ENCODE assay signal across 8 cellular contexts in the genomic region with DNA sequence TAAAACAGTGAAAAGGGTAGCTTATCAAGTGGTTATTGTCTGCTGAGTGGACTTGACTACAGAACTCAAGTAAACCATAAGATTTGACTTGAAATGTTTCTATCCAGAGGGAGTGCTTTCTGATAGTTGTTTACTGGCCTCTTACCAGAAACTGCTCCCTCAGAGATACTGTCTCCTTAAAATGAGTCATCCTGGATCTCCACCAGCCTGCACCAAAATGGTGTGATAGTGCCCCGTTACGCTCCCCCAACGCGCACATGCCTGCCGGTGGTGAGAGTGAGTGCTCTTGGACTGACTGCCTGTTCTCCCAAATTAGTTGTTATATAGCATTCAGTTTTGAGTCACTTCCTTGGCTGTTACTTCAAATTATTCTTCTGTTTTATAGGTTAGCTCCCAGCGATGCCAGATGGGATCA. TPM values are rescaled to one million over a fixed set of nuclear protein-coding genes. Genes with fewer than 3 reads are reported as not detected.
DNase-seq lines count a peak whose midpoint lies in the region; ATAC-seq, FAIRE-seq and TF ChIP-seq lines count a peak whose summit lies in the region.

No MANE protein-coding gene starts in this region.

- DNase-seq in COLO829 (ENCODE audit: low spot score) (peak; percentile 68), RWPE2 (ENCODE audit: low spot score) (no peak), H1 (ENCODE audit: low read depth in 1 of 2, low spot score in 2 of 2) (no peak), non-pigmented ciliary epithelial cell (ENCODE audit: low read depth) (peak; percentile 17), SJCRH30 (no peak), prostate gland (ENCODE audit: low spot score) (no peak)

- H3K4me3 ChIP-seq in RWPE2 (ENCODE audit: severe bottlenecking) (no peak overlapping the region), H1 (ENCODE audit: extremely low read depth in 1 of 4, insufficient read depth in 2 of 4, low read depth in 3 of 4, low read length in 4 of 4) (no peak overlapping the region), SJCRH30 (no peak overlapping the region), prostate gland (no peak overlapping the region)

- H4K5ac ChIP-seq in H1 (ENCODE audit: insufficient read length, low read depth, low read length) = no peak overlapping the region

- H3K18ac ChIP-seq in H1 (ENCODE audit: extremely low read depth, low read length) = no peak overlapping the region

- no peak for FAIRE-seq in H1 (lab: Jason Lieb, UNC)

- H2BK12ac ChIP-seq in H1 (ENCODE audit: low read depth, low read length) = no peak overlapping the region

- TF ChIP-seq RAD21 in H1 (IDR thresholded peaks at IDR 0.05 in 1 of 2, conservative IDR thresholded peaks at IDR 0.05 in 1 of 2; ENCODE audit: low read depth in 2 of 2, low read length in 2 of 2) = no peak

- H4K20me1 ChIP-seq in H1 (replicated peaks in 1 of 2; ENCODE audit: control insufficient read depth in 1 of 2, insufficient read depth in 2 of 2, low read length in 2 of 2) = peaks cover 37 to 39% of the 10 kb centered on the region in 2 experiments

- H3K27ac ChIP-seq in RWPE2 (ENCODE audit: poor library complexity, severe bottlenecking) (peak overlapping the region; percentile 82), H1 (ENCODE audit: low read depth, low read length) (no peak overlapping the region), SJCRH30 (no peak overlapping the region), prostate gland (peak overlapping the region in 1 of 2 donors; percentile 45)

- TF ChIP-seq CTCF in RWPE2 (IDR thresholded peaks at IDR 0.05; ENCODE audit: poor library complexity, severe bottlenecking) (no peak), H1 (IDR thresholded peaks at IDR 0.05; ENCODE audit: control extremely low read depth in 1 of 3, insufficient read depth in 1 of 3, low read depth in 1 of 3, low read length in 3 of 3) (no peak), prostate gland (IDR thresholded peaks at IDR 0.05) (no peak)

- H3K9ac ChIP-seq in H1 (replicated peaks in 1 of 4; ENCODE audit: extremely low read depth in 1 of 4, low read depth in 3 of 4, low read length in 3 of 4) = no peak overlapping the region

- no peak overlapping the region for H4K91ac ChIP-seq in H1 (replicated peaks; ENCODE audit: insufficient read length, low read length)

- no peaks in the 10 kb centered on the region for H3K9me3 ChIP-seq in RWPE2 (ENCODE audit: severe bottlenecking)
- no peaks in the 10 kb centered on the region for H3K9me3 ChIP-seq in H1 (ENCODE audit: insufficient read depth in 2 of 2, low read depth in 1 of 2, low read length in 1 of 2)
- H3K9me3 ChIP-seq in SJCRH30 (replicated peaks) = no peaks in the 10 kb centered on the region
- H3K9me3 ChIP-seq in prostate gland = no peaks in the 10 kb centered on the region

- H2BK5ac ChIP-seq in H1 (ENCODE audit: low read depth, low read length) = no peak overlapping the region

- no peak overlapping the region for H3K56ac ChIP-seq in H1 (replicated peaks; ENCODE audit: insufficient read length, low read depth, low read length)

- H2AK5ac ChIP-seq in H1 (ENCODE audit: low read depth, low read length) = no peak overlapping the region

- H3K23ac ChIP-seq in H1 (ENCODE audit: insufficient read length) = no peak overlapping the region

- 89% methylated on average over 6 of the region's 6 CpGs; no CpG with 5 or more reads in 1 of the 2 experiments for WGBS in H1 (ENCODE audit: extremely low coverage in 1 of 2, insufficient coverage in 1 of 2, insufficient read length in 1 of 2, insufficient replicate concordance in 2 of 2, low coverage in 1 of 2, low lambda C conversion rate in 2 of 2, missing lambda C conversion rate in 1 of 2), 2 experiments
- 7% methylated on average over 6 of the region's 6 CpGs for WGBS in prostate gland

- H3K4me2 ChIP-seq in H1 (ENCODE audit: insufficient read depth in 1 of 2, low read depth in 2 of 2, low read length in 2 of 2) = no peak overlapping the region

- TF ChIP-seq EP300 in H1 (IDR thresholded peaks at IDR 0.05; ENCODE audit: borderline replicate concordance in 1 of 2, low read depth in 2 of 2, low read length in 2 of 2) = no peak

- H3K4me1 ChIP-seq in RWPE2 (ENCODE audit: insufficient read depth, poor library complexity, severe bottlenecking) = peaks cover 43% of the 10 kb centered on the region
- H3K4me1 ChIP-seq in H1 (replicated peaks in 1 of 4; ENCODE audit: control insufficient read depth in 3 of 4, insufficient read depth in 4 of 4, low read length in 3 of 4) = peaks cover 2 to 10% (median 5%) of the 10 kb centered on the region in 4 experiments; a peak in 6 of 7 replicates
- H3K4me1 ChIP-seq in SJCRH30 = peaks cover 16% of the 10 kb centered on the region
- no peaks in the 10 kb centered on the region for H3K4me1 ChIP-seq in prostate gland (replicated peaks)

- no peak overlapping the region for H3K4ac ChIP-seq in H1 (replicated peaks; ENCODE audit: insufficient read length, low read depth, low read length)

- H3K23me2 ChIP-seq in H1 (ENCODE audit: low read depth, low read length) = no peaks in the 10 kb centered on the region; the same call in 1 of the 2 replicates

- no peak for TF ChIP-seq POLR2A in H1 (IDR thresholded peaks at IDR 0.05; ENCODE audit: control extremely low read depth in 1 of 2, low read depth in 2 of 2, low read length in 2 of 2)
- no peak for TF ChIP-seq POLR2A in GM18505 (IDR thresholded peaks at IDR 0.05; ENCODE audit: borderline replicate concordance, extremely low read depth, insufficient read depth, insufficient read length)
- TF ChIP-seq POLR2A in prostate gland (IDR thresholded peaks at IDR 0.05) = no peak

- CTCF ChIA-PET in H1 (lab: Charles Lee; ENCODE audit: partially characterized antibody) = interaction anchor here (0.6 to 1.7 kb wide), 5 partner anchors 11 to 121 kb away, joined by 3 to 4 read pairs (median 3); no protein-coding TSS in a partner anchor

- H2BK20ac ChIP-seq in H1 (ENCODE audit: low read length) = no peak overlapping the region

- POLR2A ChIA-PET in H1 (lab: Charles Lee; ENCODE audit: partially characterized antibody) = interaction anchor here (0.6 to 8.0 kb wide), 4 partner anchors 7 to 173 kb away, joined by 4 to 133 read pairs (median 4); a partner anchor contains a TSS

- H2AFZ ChIP-seq in H1 (ENCODE audit: low read length) = no peak overlapping the region

- H3K27me3 ChIP-seq in RWPE2 (ENCODE audit: insufficient read depth, poor library complexity, severe bottlenecking) = no peaks in the 10 kb centered on the region
- H3K27me3 ChIP-seq in H1 (replicated peaks in 1 of 4; ENCODE audit: control insufficient read depth in 3 of 4, extremely low read depth in 1 of 4, insufficient read depth in 3 of 4, low read length in 3 of 4) = no peaks in the 10 kb centered on the region
- no peaks in the 10 kb centered on the region for H3K27me3 ChIP-seq in SJCRH30
- H3K27me3 ChIP-seq in prostate gland (replicated peaks; ENCODE audit: insufficient read depth) = no peaks in the 10 kb centered on the region

- H3K79me1 ChIP-seq in H1 (ENCODE audit: low read depth, low read length) = peaks cover 12% of the 10 kb centered on the region

- no peak overlapping the region for H3K14ac ChIP-seq in H1 (ENCODE audit: insufficient read length)

- H3K36me3 ChIP-seq in RWPE2 (ENCODE audit: low read depth) (peaks cover 88% of the 10 kb centered on the region), H1 (ENCODE audit: control insufficient read depth in 2 of 4, insufficient read depth in 4 of 4, low read length in 3 of 4) (peaks cover 24 to 72% (median 50%) of the 10 kb centered on the region in 4 experiments), SJCRH30 (peaks cover 76% of the 10 kb centered on the region), prostate gland (no peaks in the 10 kb centered on the region)

- peak; percentile 46 for ATAC-seq in RWPE2 (ENCODE audit: low read depth)
- no peak for ATAC-seq in GM18861 (IDR thresholded peaks at IDR 0.05; ENCODE audit: unreplicated experiment)
- ATAC-seq in GM18505 (IDR thresholded peaks at IDR 0.05; ENCODE audit: unreplicated experiment) = no peak

- H4K8ac ChIP-seq in H1 (ENCODE audit: extremely low read depth, insufficient read depth, low read length) = no peak overlapping the region

- H2BK120ac ChIP-seq in H1 (replicated peaks; ENCODE audit: low read depth, low read length) = no peak overlapping the region

- H3K79me2 ChIP-seq in H1 (ENCODE audit: control insufficient read depth in 1 of 2, insufficient read depth in 2 of 2, low read length in 2 of 2) = peaks cover 22 to 51% of the 10 kb centered on the region in 2 experiments

- H2BK15ac ChIP-seq in H1 (ENCODE audit: low read length) = no peak overlapping the region

- intact Hi-C loops in prostate gland (cut with DNase I) = no loop called here

RNA-seq across cellular contexts. Expression of a gene that starts 22.9 kb away (rescaled TPM):
- 1.4 and 2.1 TPM in 2 replicates for total RNA-seq in H1 (2021; fragmentation: NEBNext Ultra II Directional; extraction: Animal tissue kit (Norgen Biotek cat#: 25700))
- polyA plus RNA-seq in H1 (2011; rRNA removed) = 0.77 and 1.1 TPM in 2 replicates
- 1.4 TPM for polyA plus RNA-seq in H1 (2011; cell fraction: cytosol; rRNA removed)
- polyA plus RNA-seq in H1 (2011; cell fraction: nucleus; rRNA removed) = 3.1 TPM
- polyA plus RNA-seq in H1 (2012, experiment 1 of 2) = 1.1 to 1.6 TPM (median 1.5 TPM) in 4 replicates
- 2.3 TPM for polyA plus RNA-seq in H1 (2012, experiment 2 of 2)
- 2.0 TPM for polyA plus RNA-seq in H1 (2013, experiment 1 of 2)
- polyA plus RNA-seq in H1 (2013, experiment 2 of 2) = 1.5 TPM
- polyA minus RNA-seq in H1 (2011; rRNA and poly(A)+ RNA removed) = 0.12 and 0.22 TPM in 2 replicates
- not detected for polyA minus RNA-seq in H1 (2011; cell fraction: cytosol; rRNA and poly(A)+ RNA removed)
- polyA minus RNA-seq in H1 (2011; cell fraction: nucleus; rRNA and poly(A)+ RNA removed) = 3.5 TPM
- 2.1 and 3.4 TPM in 2 replicates for total RNA-seq in SJCRH30 (2014; rRNA removed; shearing (Covaris generic))
- total RNA-seq in prostate gland = under 1 TPM; 0.36 to 0.85 TPM

RNA-seq across cellular contexts. Expression of a gene that starts 22.9 kb away (rescaled TPM):
- total RNA-seq in H1 (2021; fragmentation: NEBNext Ultra II Directional; extraction: Animal tissue kit (Norgen Biotek cat#: 25700)) = not detected in 2 replicates
- 0.09 TPM in 1 of 2 replicates, not detected in the other for polyA plus RNA-seq in H1 (2011; rRNA removed)
- not detected for polyA plus RNA-seq in H1 (2011; cell fraction: cytosol; rRNA removed)
- polyA plus RNA-seq in H1 (2011; cell fraction: nucleus; rRNA removed) = not detected
- not detected in 4 replicates for polyA plus RNA-seq in H1 (2012, experiment 1 of 2)
- polyA plus RNA-seq in H1 (2012, experiment 2 of 2) = not detected
- not detected for polyA plus RNA-seq in H1 (2013, experiment 1 of 2)
- not detected for polyA plus RNA-seq in H1 (2013, experiment 2 of 2)
- not detected in 2 replicates for polyA minus RNA-seq in H1 (2011; rRNA and poly(A)+ RNA removed)
- not detected for polyA minus RNA-seq in H1 (2011; cell fraction: cytosol; rRNA and poly(A)+ RNA removed)
- polyA minus RNA-seq in H1 (2011; cell fraction: nucleus; rRNA and poly(A)+ RNA removed) = not detected
- total RNA-seq in SJCRH30 (2014; rRNA removed; shearing (Covaris generic)) = 0.20 TPM in 1 of 2 replicates, not detected in the other
- 10 to 100 TPM; 21.0 to 23.1 TPM for total RNA-seq in prostate gland

RNA-seq across cellular contexts. Expression of a gene that starts 25.2 kb away (rescaled TPM):
- 3.7 and 4.0 TPM in 2 replicates for total RNA-seq in H1 (2021; fragmentation: NEBNext Ultra II Directional; extraction: Animal tissue kit (Norgen Biotek cat#: 25700))
- polyA plus RNA-seq in H1 (2011; rRNA removed) = 2.7 and 3.3 TPM in 2 replicates
- 1.7 TPM for polyA plus RNA-seq in H1 (2011; cell fraction: cytosol; rRNA removed)
- polyA plus RNA-seq in H1 (2011; cell fraction: nucleus; rRNA removed) = 1.7 TPM
- polyA plus RNA-seq in H1 (2012, experiment 1 of 2) = 1.4 to 3.4 TPM (median 2.9 TPM) in 4 replicates
- 4.0 TPM for polyA plus RNA-seq in H1 (2012, experiment 2 of 2)
- polyA plus RNA-seq in H1 (2013, experiment 1 of 2) = 2.8 TPM
- polyA plus RNA-seq in H1 (2013, experiment 2 of 2) = 2.8 TPM
- 0.19 and 1.4 TPM in 2 replicates for polyA minus RNA-seq in H1 (2011; rRNA and poly(A)+ RNA removed)
- 0.66 TPM for polyA minus RNA-seq in H1 (2011; cell fraction: cytosol; rRNA and poly(A)+ RNA removed)
- 0.80 TPM for polyA minus RNA-seq in H1 (2011; cell fraction: nucleus; rRNA and poly(A)+ RNA removed)
- not detected in 2 replicates for total RNA-seq in SJCRH30 (2014; rRNA removed; shearing (Covaris generic))
- 10 to 100 TPM in 1 of 2 donors, 1 to 10 TPM in 1; 7.0 to 13.8 TPM for total RNA-seq in prostate gland

Comparison
In these comparisons a context has a peak if more than half of its experiments do, and no peak if none do; other contexts are left out.
1. DNase-seq: peak in COLO829 (single experiment) and non-pigmented ciliary epithelial cell (single experiment); none in RWPE2 (single experiment), H1 (0 of 2), SJCRH30 (0 of 2) and prostate gland (single experiment).
2. RNA of a gene that starts 22.9 kb away (total RNA-seq): 21.0 to 23.1 TPM in prostate gland; not detected in H1 and 0.20 TPM in SJCRH30; every median in the first group is over 10 times any median in the second.